Comparison of ENCODE assay signal across 1 cellular context in genomic region chrX:41259516-41259915, GRCh38.
TF ChIP-seq lines count a peak whose summit lies in the region.

No MANE protein-coding gene starts in this region.

TF ChIP-seq in HepG2, 621 proteins besides CTCF, POLR2A, EP300 and RAD21 (continued from another document):
- TF ChIP-seq LBX2 (CRISPR knock-in tag; IDR thresholded peaks at IDR 0.05; ENCODE audit: borderline replicate concordance) (no peak), ZNF784 (CRISPR knock-in tag; IDR thresholded peaks at IDR 0.05; ENCODE audit: borderline replicate concordance) (no peak), ZNF768 (CRISPR knock-in tag; IDR thresholded peaks at IDR 0.05) (no peak), PRDM10 (CRISPR knock-in tag; IDR thresholded peaks at IDR 0.05; ENCODE audit: low read depth) (peak; percentile 75; the same call in 1 of the 2 replicates), ZNF350 (CRISPR knock-in tag; IDR thresholded peaks at IDR 0.05; ENCODE audit: borderline replicate concordance, low read depth) (no peak), MXI1 (IDR thresholded peaks at IDR 0.05; ENCODE audit: borderline replicate concordance, low read depth, low read length) (no peak), ZMYM3 (CRISPR knock-in tag; IDR thresholded peaks at IDR 0.05) (0 out of 2 replicates have a peak, but pooled peaks have one; percentile 12), ZNF687 (CRISPR knock-in tag; IDR thresholded peaks at IDR 0.05) (peak; percentile 46), FOXM1 (CRISPR knock-in tag; IDR thresholded peaks at IDR 0.05) (no peak), DDIT3 (CRISPR knock-in tag; IDR thresholded peaks at IDR 0.05) (no peak), DPF2 (CRISPR knock-in tag; IDR thresholded peaks at IDR 0.05; ENCODE audit: borderline replicate concordance, low read depth) (no peak), ZBTB38 (CRISPR knock-in tag; IDR thresholded peaks at IDR 0.05) (0 out of 2 replicates have a peak, but pooled peaks have one; percentile 20), RCOR2 (CRISPR knock-in tag; IDR thresholded peaks at IDR 0.05) (no peak), SALL1 (CRISPR knock-in tag; IDR thresholded peaks at IDR 0.05) (peak; percentile 34; the same call in 1 of the 2 replicates), TFAP4 (IDR thresholded peaks at IDR 0.05; ENCODE audit: borderline replicate concordance, low read depth) (peak; percentile 55; the same call in 1 of the 2 replicates), ZNF337 (CRISPR knock-in tag; IDR thresholded peaks at IDR 0.05; ENCODE audit: borderline replicate concordance, low read depth) (no peak), ZNF747 (CRISPR knock-in tag; IDR thresholded peaks at IDR 0.05; ENCODE audit: borderline replicate concordance) (no peak), SAP130 (CRISPR knock-in tag; IDR thresholded peaks at IDR 0.05; ENCODE audit: low read depth) (peak; percentile 41; the same call in 1 of the 2 replicates), ZNF883 (CRISPR knock-in tag; IDR thresholded peaks at IDR 0.05; ENCODE audit: not compliant biosample characterization) (no peak)
